ENCODE assay signal across 14 cellular contexts in the genomic region with DNA sequence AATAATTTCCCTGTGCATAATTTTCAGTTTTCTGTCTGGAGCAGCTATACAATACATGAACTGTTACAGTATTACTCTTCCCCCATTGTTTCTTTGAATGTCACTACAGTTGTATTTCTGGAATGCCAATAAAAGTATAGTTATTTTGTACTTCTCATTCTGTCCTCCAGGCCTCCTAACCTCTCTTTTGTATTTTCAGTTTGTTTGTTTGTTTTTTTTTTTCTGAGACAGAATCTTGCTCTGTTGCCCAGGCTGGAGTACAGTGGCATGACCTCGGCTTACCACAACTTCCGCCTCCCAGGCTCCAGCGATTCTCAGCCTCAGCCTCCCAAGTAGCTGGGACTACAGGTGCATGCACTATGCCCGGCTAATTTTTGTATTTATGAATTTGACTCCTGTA. TPM values are rescaled to one million over a fixed set of nuclear protein-coding genes. Genes with fewer than 3 reads are reported as not detected.
A peak's percentile ranks its signal among the peaks of the same experiment; 100 is the strongest.
DNase-seq lines count a peak whose midpoint lies in the region; ATAC-seq and TF ChIP-seq lines count a peak whose summit lies in the region.
"Had no signal": no experiment of that assay in that cellular context is flagged by ENCODE, and none has a peak within 500 bp of the region (broad histone marks: within the 10 kb centered on the region; RNA-seq: fewer than 3 reads in every experiment).

No MANE protein-coding gene starts in this region.

- CTCF ChIA-PET in Panc1 (lab: Charles Lee), result no interaction called here

- H3K27me3 ChIP-seq in DOHH2 (ENCODE audit: control insufficient read depth, low read length) (no peaks in the 10 kb centered on the region), Panc1 (ENCODE audit: control insufficient read depth, insufficient read depth, low read length) (no peaks in the 10 kb centered on the region), osteoblast (ENCODE audit: insufficient read depth, low read length) (no peaks in the 10 kb centered on the region), tibial artery (no peaks in the 10 kb centered on the region)

- H3K9me3 ChIP-seq in DOHH2 (ENCODE audit: control insufficient read depth, insufficient read depth, low read length) (no peaks in the 10 kb centered on the region), Panc1 (ENCODE audit: control insufficient read depth, insufficient read depth, low read depth, low read length) (no peaks in the 10 kb centered on the region), osteoblast (ENCODE audit: low read depth, low read length) (no peaks in the 10 kb centered on the region), tibial artery (no peaks in the 10 kb centered on the region)

- H4K20me1 ChIP-seq in DOHH2 (ENCODE audit: control insufficient read depth, insufficient read depth, low read depth, low read length), result no peaks in the 10 kb centered on the region
- H4K20me1 ChIP-seq in osteoblast (ENCODE audit: insufficient read depth, low read length), result no peaks in the 10 kb centered on the region

- POLR2A ChIA-PET in Panc1 (lab: Charles Lee), result no interaction called here

- in situ Hi-C loops in Panc1 (cut with HindIII; ENCODE audit: low pct_unique_long_range_greater_than_20kb, low sequenced_read_pairs), result no loop called here

- no peaks in the 10 kb centered on the region for H3K36me3 ChIP-seq in DOHH2 (ENCODE audit: control insufficient read depth, low read length)
- no peaks in the 10 kb centered on the region for H3K36me3 ChIP-seq in Panc1 (ENCODE audit: control insufficient read depth, insufficient read depth, low read length)
- H3K36me3 ChIP-seq in osteoblast (ENCODE audit: insufficient read depth, low read length), result no peaks in the 10 kb centered on the region
- no peaks in the 10 kb centered on the region for H3K36me3 ChIP-seq in tibial artery

- peak overlapping the region; percentile 18 for H3K4me3 ChIP-seq in DOHH2 (ENCODE audit: low read length)
- H3K4me3 ChIP-seq in Panc1 (ENCODE audit: low read depth in 2 of 2, low read length in 2 of 2), result no peak overlapping the region
- no peak overlapping the region for H3K4me3 ChIP-seq in osteoblast (ENCODE audit: insufficient read depth, low read length)
- H3K4me3 ChIP-seq in tibial artery, result no peak overlapping the region

- H3K79me2 ChIP-seq in DOHH2 (ENCODE audit: control insufficient read depth, low read length), result no peaks in the 10 kb centered on the region
- H3K79me2 ChIP-seq in osteoblast (ENCODE audit: insufficient read depth, low read length), result no peaks in the 10 kb centered on the region

- peak; percentile 70 for DNase-seq in M059J (ENCODE audit: low read depth)
- DNase-seq in Panc1 (ENCODE audit: low read depth, low spot score), result no peak
- peak; percentile 68 for DNase-seq in osteoblast (ENCODE audit: insufficient read length, low spot score, missing footprints)
- no peak for DNase-seq in GOT3 (lab: John Stamatoyannopoulos, UW)
- no peak for DNase-seq in NCI-H128 (lab: John Stamatoyannopoulos, UW; ENCODE audit: unreplicated experiment)
- no peak for DNase-seq in tibial artery
- DNase-seq: C1 segment of cervical spinal cord; Calu3; CD4-positive, alpha-beta T cell; DMS 273 treated with DMSO at 0.1 percent for 48 hours; EL had no signal

- intact Hi-C loops in Panc1 (cut with micrococcal nuclease; ENCODE audit: unreplicated experiment), result no loop called here
- intact Hi-C loops in tibial artery (cut with DNase I; ENCODE audit: low total_unique reads), result no loop called here

- H3K27ac ChIP-seq in DOHH2 (ENCODE audit: low read depth, low read length) (peak overlapping the region; percentile 61), Panc1 (ENCODE audit: low read length) (peak overlapping the region; percentile 31; the same call in 1 of the 2 replicates), osteoblast (ENCODE audit: low read depth, low read length) (no peak overlapping the region), tibial artery (no peak overlapping the region)

- BruUV-seq in Panc1 (replicated peaks; lab: Mats Ljungman, UMichigan), result no TSS peak

- H2AFZ ChIP-seq in osteoblast (ENCODE audit: low read length), result no peak overlapping the region

- TF ChIP-seq CTCF in DOHH2 (IDR thresholded peaks at IDR 0.05; ENCODE audit: low read depth, low read length, poor library complexity, severe bottlenecking) (no peak), Panc1 (IDR thresholded peaks at IDR 0.05) (no peak), osteoblast (IDR thresholded peaks at IDR 0.05; ENCODE audit: extremely low read depth, low read depth, low read length) (no peak), tibial artery (IDR thresholded peaks at IDR 0.05) (no peak)

- H3K4me2 ChIP-seq in DOHH2 (ENCODE audit: low read length), result peak overlapping the region; percentile 50
- H3K4me2 ChIP-seq in osteoblast (ENCODE audit: insufficient read depth, low read length), result no peak overlapping the region

- H3K4me1 ChIP-seq in DOHH2 (ENCODE audit: control insufficient read depth, low read length) (peaks cover 65% of the 10 kb centered on the region), Panc1 (ENCODE audit: control insufficient read depth, insufficient read depth, low read length) (peaks cover 10% of the 10 kb centered on the region; the same call in 1 of the 2 replicates), osteoblast (ENCODE audit: insufficient read depth, low read length) (no peaks in the 10 kb centered on the region), tibial artery (no peaks in the 10 kb centered on the region)

- peaks cover 13% of the 10 kb centered on the region for H3F3A ChIP-seq in DOHH2 (ENCODE audit: control insufficient read depth, insufficient read depth)

- H3K9me2 ChIP-seq in DOHH2 (replicated peaks; ENCODE audit: control insufficient read depth, low read length), result no peaks in the 10 kb centered on the region

- ATAC-seq in Panc1 (peak; percentile 91), GM21717 (IDR thresholded peaks at IDR 0.05; ENCODE audit: unreplicated experiment) (no peak)
- ATAC-seq: HCT116 had no signal

RNA-seq across cellular contexts. Expression of a gene that starts 16.8 kb away (rescaled TPM):
- 8.3 and 18.2 TPM in 2 replicates for total RNA-seq in M059J (2014; rRNA removed; shearing (Covaris generic))
- total RNA-seq in Panc1 (2021; ENCODE audit: unreplicated experiment) (91.7 TPM), osteoblast (55.0 and 64.2 TPM in 2 replicates)
- 53.4 TPM for polyA plus RNA-seq in Panc1 (2012; ENCODE audit: insufficient read length)

Comparison
In these comparisons a context has a peak if more than half of its experiments do, and no peak if none do; other contexts are left out.
1. H3K27ac ChIP-seq: peak in DOHH2 (single experiment) and Panc1 (single experiment); none in osteoblast (single experiment) and tibial artery (0 of 2).
2. DNase-seq: peak in M059J (single experiment) and osteoblast (single experiment); none in Panc1 (single experiment), GOT3 (single experiment), NCI-H128 (single experiment) and tibial artery (0 of 2).